1 cellular context compared by ENCODE assay signal in genomic region chr9:136570916-136571315, GRCh38.
TF ChIP-seq lines count a peak whose summit lies in the region.

No MANE protein-coding gene starts in this region.

TF ChIP-seq in K562, 482 proteins besides CTCF, POLR2A, EP300 and RAD21:
- peak; percentile 48; the same call in 1 of the 2 replicates for TF ChIP-seq VEZF1 (CRISPR knock-in tag; IDR thresholded peaks at IDR 0.05)
- no peak for TF ChIP-seq ZC3H11A (IDR thresholded peaks at IDR 0.05; ENCODE audit: low read depth, low read length)
- TF ChIP-seq OTX1 (CRISPR knock-in tag; IDR thresholded peaks at IDR 0.05): no peak
- no peak for TF ChIP-seq CREB3 (tag; conservative IDR thresholded peaks at IDR 0.05; ENCODE audit: low read depth)
- no peak for TF ChIP-seq TAF1 (IDR thresholded peaks at IDR 0.05; ENCODE audit: control insufficient read depth, extremely low read depth, insufficient read depth, low read length, severe bottlenecking)
- TF ChIP-seq EGR1 (conservative IDR thresholded peaks at IDR 0.05): peak; percentile 73
- TF ChIP-seq SNRNP70 (optimal IDR thresholded peaks at IDR 0.05; ENCODE audit: low read depth, low read length): no peak
- no peak for TF ChIP-seq DNMT1 (IDR thresholded peaks at IDR 0.05)
- 0 out of 2 replicates have a peak, but pooled peaks have one; percentile 29 for TF ChIP-seq ZNF395 (CRISPR knock-in tag; IDR thresholded peaks at IDR 0.05)
- peak; percentile 37; the same call in 1 of the 2 replicates for TF ChIP-seq CREM (IDR thresholded peaks at IDR 0.05; ENCODE audit: low read depth)
- TF ChIP-seq KDM2B (CRISPR knock-in tag; IDR thresholded peaks at IDR 0.05): no peak
- TF ChIP-seq UBTF (IDR thresholded peaks at IDR 0.05; ENCODE audit: borderline replicate concordance in 1 of 2, low read depth in 2 of 2, low read length in 2 of 2): peak in 1 of 2 experiments; percentile 40; a peak in 1 of 4 replicates
- peak; percentile 48; the same call in 1 of the 2 replicates for TF ChIP-seq L3MBTL2 (IDR thresholded peaks at IDR 0.05)
- TF ChIP-seq DEAF1 (CRISPR knock-in tag; IDR thresholded peaks at IDR 0.05): no peak
- TF ChIP-seq NFXL1 (CRISPR knock-in tag; IDR thresholded peaks at IDR 0.05): no peak
- TF ChIP-seq SRF (CRISPR knock-in tag; IDR thresholded peaks at IDR 0.05): no peak
- no peak for TF ChIP-seq ATF1 (CRISPR knock-in tag; IDR thresholded peaks at IDR 0.05)
- 0 out of 2 replicates have a peak, but pooled peaks have one; percentile 46 for TF ChIP-seq ATF1 (tag; IDR thresholded peaks at IDR 0.05)
- 0 out of 2 replicates have a peak, but pooled peaks have one; percentile 32 for TF ChIP-seq ZNF589 (CRISPR knock-in tag; IDR thresholded peaks at IDR 0.05; ENCODE audit: low read depth)
- TF ChIP-seq PHF8 (IDR thresholded peaks at IDR 0.05; ENCODE audit: borderline replicate concordance, low read length): 0 out of 2 replicates have a peak, but pooled peaks have one; percentile 19
- no peak for TF ChIP-seq ESRRA (IDR thresholded peaks at IDR 0.05; ENCODE audit: borderline replicate concordance, low read depth)
- TF ChIP-seq ARID1B (IDR thresholded peaks at IDR 0.05): no peak
- TF ChIP-seq SMAD4 (CRISPR knock-in tag; conservative IDR thresholded peaks at IDR 0.05): peak; percentile 46; the same call in 1 of the 2 replicates
- TF ChIP-seq ZNF695 (CRISPR knock-in tag; IDR thresholded peaks at IDR 0.05): no peak
- no peak for TF ChIP-seq CC2D1A (IDR thresholded peaks at IDR 0.05)
- no peak for TF ChIP-seq POLR3G (IDR thresholded peaks at IDR 0.05; ENCODE audit: extremely low read depth, insufficient read length, insufficient replicate concordance)
